In genomic region chr10:99659031-99659867, GRCh38 we compare ENCODE assay signal across 8 cellular contexts. TPM values are rescaled to one million over a fixed set of nuclear protein-coding genes. Genes with fewer than 3 reads are reported as not detected.
DNase-seq lines count a peak whose midpoint lies in the region; ATAC-seq and TF ChIP-seq lines count a peak whose summit lies in the region.

A gene with protein sequence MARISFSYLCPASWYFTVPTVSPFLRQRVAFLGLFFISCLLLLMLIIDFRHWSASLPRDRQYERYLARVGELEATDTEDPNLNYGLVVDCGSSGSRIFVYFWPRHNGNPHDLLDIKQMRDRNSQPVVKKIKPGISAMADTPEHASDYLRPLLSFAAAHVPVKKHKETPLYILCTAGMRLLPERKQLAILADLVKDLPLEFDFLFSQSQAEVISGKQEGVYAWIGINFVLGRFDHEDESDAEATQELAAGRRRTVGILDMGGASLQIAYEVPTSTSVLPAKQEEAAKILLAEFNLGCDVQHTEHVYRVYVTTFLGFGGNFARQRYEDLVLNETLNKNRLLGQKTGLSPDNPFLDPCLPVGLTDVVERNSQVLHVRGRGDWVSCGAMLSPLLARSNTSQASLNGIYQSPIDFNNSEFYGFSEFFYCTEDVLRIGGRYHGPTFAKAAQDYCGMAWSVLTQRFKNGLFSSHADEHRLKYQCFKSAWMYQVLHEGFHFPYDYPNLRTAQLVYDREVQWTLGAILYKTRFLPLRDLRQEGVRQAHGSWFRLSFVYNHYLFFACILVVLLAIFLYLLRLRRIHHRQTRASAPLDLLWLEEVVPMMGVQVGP (plus strand): TSS chr10:99659509. CDS start chr10:99659957, 448 bp downstream.

- peaks cover 0 to 14% of the 10 kb centered on the region in 2 donors for H3K36me3 ChIP-seq in left lung

- intact Hi-C loops in left lung (cut with DNase I) = no loop called here

- ATAC-seq in GM19351 (IDR thresholded peaks at IDR 0.05; ENCODE audit: unreplicated experiment) (peak; percentile 99), HG03520 (IDR thresholded peaks at IDR 0.05; ENCODE audit: unreplicated experiment) (peak; percentile 99), left lung (peak; percentile 100)

- peaks cover 6 to 58% of the 10 kb centered on the region in 2 donors for H3K4me1 ChIP-seq in left lung

- no peaks in the 10 kb centered on the region for H3K27me3 ChIP-seq in left lung

- peak within 1 kb of the TSS; percentile 16 to 74 for H3K27ac ChIP-seq in left lung

- H3K9me3 ChIP-seq in left lung = no peaks in the 10 kb centered on the region

- peak; percentile 25 to 96 (median 80) for DNase-seq in C1 segment of cervical spinal cord (lab: John Stamatoyannopoulos, UW)
- DNase-seq in NCI-H69 (lab: John Stamatoyannopoulos, UW) = peak; percentile 96
- DNase-seq in activated CD4-positive, alpha-beta T cell treated with anti-CD3 and anti-CD28 coated beads, Interleukin-2, amount 50 U/mL, for 1 hour = peak; percentile 85
- peak; percentile 97 for DNase-seq in dermis blood vessel endothelial cell
- peak; percentile 97 to 99 for DNase-seq in left lung
- DNase-seq in stimulated activated CD4-positive, alpha-beta T cell treated with anti-CD3 and anti-CD28 coated beads, Interleukin-2, amount 100 ng/mL, for 4 hours (ENCODE audit: low read depth) = peak; percentile 76

- peak; percentile 34 to 70 for TF ChIP-seq CTCF in left lung (IDR thresholded peaks at IDR 0.05)

- H3K4me3 ChIP-seq in left lung = peak within 1 kb of the TSS; percentile 59 to 75

RNA-seq across cellular contexts. Expression of the gene that starts here (rescaled TPM):
- total RNA-seq in dermis blood vessel endothelial cell (23.0 and 25.2 TPM in 2 replicates), left lung (10 to 100 TPM; 16.6 to 17.1 TPM)

Comparison
In these comparisons a context has a peak if more than half of its experiments do, and no peak if none do; other contexts are left out.
1. Peak in every context shown above with its lines: DNase-seq, ATAC-seq, H3K4me3 ChIP-seq and H3K27ac ChIP-seq.